Comparison of ENCODE assay signal across 2 cellular contexts in the genomic region with DNA sequence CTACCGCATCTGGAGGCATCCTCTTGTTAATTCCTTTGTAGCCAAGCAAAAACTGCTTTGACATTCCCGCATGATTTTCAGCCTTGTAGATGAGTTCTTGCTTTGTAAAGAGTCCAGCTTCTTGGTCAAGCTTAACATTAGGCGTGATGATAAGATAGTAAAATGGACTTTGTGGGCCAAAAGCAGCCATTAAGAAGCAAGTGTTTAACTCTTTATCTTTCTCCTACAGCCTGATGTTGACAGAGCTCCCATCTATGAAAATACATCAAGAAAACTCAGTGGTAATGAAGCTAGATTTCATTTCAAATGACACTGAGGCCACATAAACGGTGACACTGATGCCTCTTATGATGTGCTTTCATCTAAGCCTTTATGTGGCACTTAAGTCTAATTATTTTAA.
TF ChIP-seq lines count a peak whose summit lies in the region.

No MANE protein-coding gene starts in this region.

TF ChIP-seq in K562, 482 proteins besides CTCF, POLR2A, EP300 and RAD21 (continued from another document and continues in another):
- TF ChIP-seq, protein P1, sequence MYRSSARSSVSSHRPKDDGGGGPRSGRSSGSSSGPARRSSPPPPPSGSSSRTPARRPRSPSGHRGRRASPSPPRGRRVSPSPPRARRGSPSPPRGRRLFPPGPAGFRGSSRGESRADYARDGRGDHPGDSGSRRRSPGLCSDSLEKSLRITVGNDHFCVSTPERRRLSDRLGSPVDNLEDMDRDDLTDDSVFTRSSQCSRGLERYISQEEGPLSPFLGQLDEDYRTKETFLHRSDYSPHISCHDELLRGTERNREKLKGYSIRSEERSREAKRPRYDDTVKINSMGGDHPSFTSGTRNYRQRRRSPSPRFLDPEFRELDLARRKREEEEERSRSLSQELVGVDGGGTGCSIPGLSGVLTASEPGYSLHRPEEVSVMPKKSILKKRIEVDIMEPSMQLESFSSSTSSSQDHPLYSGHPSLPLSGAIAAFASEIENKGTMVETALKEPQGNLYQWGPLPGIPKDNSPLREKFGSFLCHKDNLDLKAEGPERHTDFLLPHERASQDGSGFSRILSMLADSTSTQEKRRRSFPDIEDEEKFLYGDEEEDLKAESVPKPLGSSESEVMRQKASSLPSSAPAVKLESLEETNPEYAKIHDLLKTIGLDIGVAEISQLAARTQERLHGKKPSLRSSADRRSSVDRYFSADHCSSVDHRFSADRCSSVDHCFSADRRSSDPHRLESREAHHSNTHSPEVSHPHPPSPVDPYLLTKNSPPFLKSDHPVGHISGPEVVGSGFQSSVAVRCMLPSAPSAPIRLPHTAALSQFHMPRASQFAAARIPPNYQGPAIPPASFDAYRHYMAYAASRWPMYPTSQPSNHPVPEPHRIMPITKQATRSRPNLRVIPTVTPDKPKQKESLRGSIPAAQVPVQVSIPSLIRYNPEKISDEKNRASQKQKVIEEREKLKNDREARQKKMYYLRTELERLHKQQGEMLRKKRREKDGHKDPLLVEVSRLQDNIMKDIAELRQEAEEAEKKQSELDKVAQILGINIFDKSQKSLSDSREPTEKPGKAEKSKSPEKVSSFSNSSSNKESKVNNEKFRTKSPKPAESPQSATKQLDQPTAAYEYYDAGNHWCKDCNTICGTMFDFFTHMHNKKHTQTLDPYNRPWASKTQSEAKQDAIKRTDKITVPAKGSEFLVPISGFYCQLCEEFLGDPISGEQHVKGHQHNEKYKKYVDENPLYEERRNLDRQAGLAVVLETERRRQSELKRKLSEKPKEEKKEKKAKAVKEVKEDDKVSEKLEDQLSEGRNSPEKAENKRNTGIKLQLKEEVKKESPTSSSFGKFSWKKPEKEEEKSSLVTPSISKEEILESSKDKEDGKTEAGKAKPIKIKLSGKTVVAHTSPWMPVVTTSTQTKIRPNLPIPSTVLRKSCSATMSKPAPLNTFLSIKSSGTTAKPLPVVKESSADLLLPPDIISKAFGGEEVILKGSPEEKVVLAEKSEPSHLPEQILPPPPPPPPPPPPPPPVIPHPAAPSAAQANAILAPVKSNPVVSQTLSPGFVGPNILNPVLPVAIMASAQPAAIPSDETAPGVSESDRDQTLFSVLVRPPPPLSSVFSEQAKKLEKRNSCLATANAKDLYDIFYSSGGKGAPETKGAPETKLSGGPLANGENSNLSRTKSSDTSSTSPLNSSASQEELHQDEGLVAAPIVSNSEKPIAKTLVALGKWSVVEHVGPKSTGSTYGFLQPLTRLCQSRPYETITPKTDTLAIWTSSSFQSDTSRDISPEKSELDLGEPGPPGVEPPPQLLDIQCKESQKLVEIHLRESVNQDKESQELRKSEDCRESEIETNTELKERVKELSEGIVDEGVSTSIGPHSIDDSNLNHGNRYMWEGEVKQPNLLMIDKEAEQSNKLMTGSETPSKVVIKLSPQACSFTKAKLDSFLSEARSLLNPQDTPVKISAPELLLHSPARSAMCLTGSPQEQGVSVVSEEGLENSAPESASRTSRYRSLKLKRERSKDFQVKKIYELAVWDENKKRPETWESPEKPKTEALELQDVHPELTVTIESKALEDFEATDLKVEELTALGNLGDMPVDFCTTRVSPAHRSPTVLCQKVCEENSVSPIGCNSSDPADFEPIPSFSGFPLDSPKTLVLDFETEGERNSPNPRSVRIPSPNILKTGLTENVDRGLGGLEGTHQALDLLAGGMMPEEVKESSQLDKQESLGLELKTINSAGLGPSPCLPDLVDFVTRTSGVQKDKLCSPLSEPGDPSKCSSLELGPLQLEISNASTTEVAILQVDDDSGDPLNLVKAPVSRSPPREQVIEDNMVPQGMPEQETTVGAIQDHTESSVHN (IDR thresholded peaks at IDR 0.05; ENCODE audit: borderline replicate concordance in 1 of 2, low read depth in 1 of 2): no peak
- TF ChIP-seq, protein P2, sequence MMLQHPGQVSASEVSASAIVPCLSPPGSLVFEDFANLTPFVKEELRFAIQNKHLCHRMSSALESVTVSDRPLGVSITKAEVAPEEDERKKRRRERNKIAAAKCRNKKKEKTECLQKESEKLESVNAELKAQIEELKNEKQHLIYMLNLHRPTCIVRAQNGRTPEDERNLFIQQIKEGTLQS (IDR thresholded peaks at IDR 0.05): no peak
- TF ChIP-seq, protein P2 (CRISPR knock-in tag; conservative IDR thresholded peaks at IDR 0.05): no peak
- TF ChIP-seq MTA2 (IDR thresholded peaks at IDR 0.05; ENCODE audit: low read depth) (no peak), SREBF1 (IDR thresholded peaks at IDR 0.05; ENCODE audit: borderline replicate concordance, low read depth, low read length) (no peak), CBFA2T3 (IDR thresholded peaks at IDR 0.05) (peak; percentile 57), ZNF316 (IDR thresholded peaks at IDR 0.05) (no peak), PRMT5 (CRISPR knock-in tag; IDR thresholded peaks at IDR 0.05) (no peak), MEIS2 (IDR thresholded peaks at IDR 0.05; ENCODE audit: partially characterized antibody) (peak; percentile 14), FOXP1 (CRISPR knock-in tag; IDR thresholded peaks at IDR 0.05) (no peak)
- TF ChIP-seq, protein P3, sequence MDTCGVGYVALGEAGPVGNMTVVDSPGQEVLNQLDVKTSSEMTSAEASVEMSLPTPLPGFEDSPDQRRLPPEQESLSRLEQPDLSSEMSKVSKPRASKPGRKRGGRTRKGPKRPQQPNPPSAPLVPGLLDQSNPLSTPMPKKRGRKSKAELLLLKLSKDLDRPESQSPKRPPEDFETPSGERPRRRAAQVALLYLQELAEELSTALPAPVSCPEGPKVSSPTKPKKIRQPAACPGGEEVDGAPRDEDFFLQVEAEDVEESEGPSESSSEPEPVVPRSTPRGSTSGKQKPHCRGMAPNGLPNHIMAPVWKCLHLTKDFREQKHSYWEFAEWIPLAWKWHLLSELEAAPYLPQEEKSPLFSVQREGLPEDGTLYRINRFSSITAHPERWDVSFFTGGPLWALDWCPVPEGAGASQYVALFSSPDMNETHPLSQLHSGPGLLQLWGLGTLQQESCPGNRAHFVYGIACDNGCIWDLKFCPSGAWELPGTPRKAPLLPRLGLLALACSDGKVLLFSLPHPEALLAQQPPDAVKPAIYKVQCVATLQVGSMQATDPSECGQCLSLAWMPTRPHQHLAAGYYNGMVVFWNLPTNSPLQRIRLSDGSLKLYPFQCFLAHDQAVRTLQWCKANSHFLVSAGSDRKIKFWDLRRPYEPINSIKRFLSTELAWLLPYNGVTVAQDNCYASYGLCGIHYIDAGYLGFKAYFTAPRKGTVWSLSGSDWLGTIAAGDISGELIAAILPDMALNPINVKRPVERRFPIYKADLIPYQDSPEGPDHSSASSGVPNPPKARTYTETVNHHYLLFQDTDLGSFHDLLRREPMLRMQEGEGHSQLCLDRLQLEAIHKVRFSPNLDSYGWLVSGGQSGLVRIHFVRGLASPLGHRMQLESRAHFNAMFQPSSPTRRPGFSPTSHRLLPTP (IDR thresholded peaks at IDR 0.05; ENCODE audit: borderline replicate concordance, extremely low read depth, insufficient read length): no peak
- TF ChIP-seq, protein P4, sequence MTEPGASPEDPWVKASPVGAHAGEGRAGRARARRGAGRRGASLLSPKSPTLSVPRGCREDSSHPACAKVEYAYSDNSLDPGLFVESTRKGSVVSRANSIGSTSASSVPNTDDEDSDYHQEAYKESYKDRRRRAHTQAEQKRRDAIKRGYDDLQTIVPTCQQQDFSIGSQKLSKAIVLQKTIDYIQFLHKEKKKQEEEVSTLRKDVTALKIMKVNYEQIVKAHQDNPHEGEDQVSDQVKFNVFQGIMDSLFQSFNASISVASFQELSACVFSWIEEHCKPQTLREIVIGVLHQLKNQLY (CRISPR knock-in tag; conservative IDR thresholded peaks at IDR 0.05): no peak

TF ChIP-seq in liver, 16 proteins besides CTCF, POLR2A, EP300 and RAD21 (continued from another document):
- TF ChIP-seq EGR1 (IDR thresholded peaks at IDR 0.05; ENCODE audit: low read depth in 2 of 2): no peak
- TF ChIP-seq, protein P5, sequence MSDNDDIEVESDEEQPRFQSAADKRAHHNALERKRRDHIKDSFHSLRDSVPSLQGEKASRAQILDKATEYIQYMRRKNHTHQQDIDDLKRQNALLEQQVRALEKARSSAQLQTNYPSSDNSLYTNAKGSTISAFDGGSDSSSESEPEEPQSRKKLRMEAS (IDR thresholded peaks at IDR 0.05): no peak
- TF ChIP-seq NR2F2 (IDR thresholded peaks at IDR 0.05): no peak
TF ChIP-seq in liver: peak in this region for 0.
